In genomic region chr17:64739316-64740058, GRCh38 we compare ENCODE assay signal across 13 cellular contexts.
DNase-seq lines count a peak whose midpoint lies in the region; ATAC-seq and TF ChIP-seq lines count a peak whose summit lies in the region.
"Had no signal": no experiment of that assay in that cellular context is flagged by ENCODE, and none has a peak within 500 bp of the region (broad histone marks: within the 10 kb centered on the region; RNA-seq: fewer than 3 reads in every experiment).

No MANE protein-coding gene starts in this region.

- H3K36me3 Mint-ChIP-seq in WTC11: no peaks in the 10 kb centered on the region
- H3K36me3 Mint-ChIP-seq: activated naive CD4-positive, alpha-beta T cell treated with anti-CD3 and anti-CD28 coated beads, Interleukin-2, amount 50 U/mL, for 72 hours; stimulated activated memory B cell treated with anti-CD40 and anti-IgM and Interleukin-4, amounts not matched to agents 10 μg/mL and 1 μg/mL and 100 μg/mL, for 72 hours had no signal

- CTCF ChIA-PET in WTC11 (lab: Charles Lee): interaction anchor here (1.2 to 3.2 kb wide), 5 partner anchors 35 to 319 kb away, joined by 3 to 20 read pairs (median 6); no protein-coding TSS in a partner anchor

- ATAC-seq in WTC11 (peak; percentile 59), GM21529 (IDR thresholded peaks at IDR 0.05; ENCODE audit: unreplicated experiment) (no peak)
- ATAC-seq: gastrocnemius medialis; stimulated activated memory B cell treated with anti-CD40 and anti-IgM and Interleukin-4, amounts not matched to agents 10 μg/mL and 1 μg/mL and 100 μg/mL, for 72 hours had no signal

- no peak overlapping the region for H3K4me3 Mint-ChIP-seq in WTC11
- H3K4me3 Mint-ChIP-seq: stimulated activated memory B cell treated with anti-CD40 and anti-IgM and Interleukin-4, amounts not matched to agents 10 μg/mL and 1 μg/mL and 100 μg/mL, for 72 hours had no signal

- peak overlapping the region in 12 of 21 experiments; percentile 15 to 84 (median 56) for H3K27ac ChIP-seq in skin epidermis
- H3K27ac ChIP-seq: VCaP had no signal

- TF ChIP-seq CTCF in WTC11 (IDR thresholded peaks at IDR 0.05): no peak
- no peak for TF ChIP-seq CTCF in fibroblast of the aortic adventitia (IDR thresholded peaks at IDR 0.05; ENCODE audit: insufficient read depth, low read length)
- no peak for TF ChIP-seq CTCF in GM13976 (IDR thresholded peaks at IDR 0.05; ENCODE audit: borderline replicate concordance, control extremely low read depth, extremely low read depth, insufficient read depth, missing control alignments)

- POLR2A ChIA-PET in WTC11 (lab: Charles Lee): no interaction called here

- in situ Hi-C loops in GM13976 (cut with MboI; ENCODE audit: low sequenced_read_pairs, unreplicated experiment): no loop called here

- H3K9me3 Mint-ChIP-seq in WTC11: no peaks in the 10 kb centered on the region
- H3K9me3 Mint-ChIP-seq: activated naive CD4-positive, alpha-beta T cell treated with anti-CD3 and anti-CD28 coated beads, Interleukin-2, amount 50 U/mL, for 72 hours; stimulated activated memory B cell treated with anti-CD40 and anti-IgM and Interleukin-4, amounts not matched to agents 10 μg/mL and 1 μg/mL and 100 μg/mL, for 72 hours had no signal

- H3K27ac Mint-ChIP-seq in WTC11: peak overlapping the region; percentile 65; the same call in 1 of the 2 replicates
- H3K27ac Mint-ChIP-seq: activated naive CD4-positive, alpha-beta T cell treated with anti-CD3 and anti-CD28 coated beads, Interleukin-2, amount 50 U/mL, for 72 hours; stimulated activated memory B cell treated with anti-CD40 and anti-IgM and Interleukin-4, amounts not matched to agents 10 μg/mL and 1 μg/mL and 100 μg/mL, for 72 hours had no signal

- H3K4me1 Mint-ChIP-seq in WTC11: peaks cover 9% of the 10 kb centered on the region

- H3K4me3 ChIP-seq in fibroblast of the aortic adventitia (ENCODE audit: low read depth, low read length): no peak overlapping the region
- H3K4me3 ChIP-seq in skin epidermis: no peak overlapping the region
- H3K4me3 ChIP-seq: gastrocnemius medialis had no signal

- DNase-seq in HCEC 1CT (peak; percentile 54), WTC11 (ENCODE audit: low spot score) (no peak), fibroblast of the aortic adventitia (ENCODE audit: low read depth) (peak; percentile 72), GM13976 (ENCODE audit: low spot score) (no peak), UCSD-AML1 (lab: John Stamatoyannopoulos, UW; ENCODE audit: unreplicated experiment) (no peak)
- DNase-seq: DMS53, GOT3 had no signal

- H3K27me3 Mint-ChIP-seq in WTC11 (ENCODE audit: low read depth): no peaks in the 10 kb centered on the region
- H3K27me3 Mint-ChIP-seq: stimulated activated memory B cell treated with anti-CD40 and anti-IgM and Interleukin-4, amounts not matched to agents 10 μg/mL and 1 μg/mL and 100 μg/mL, for 72 hours had no signal

TF ChIP-seq in WTC11, 78 proteins besides CTCF, POLR2A, EP300 and RAD21:
- no peak for TF ChIP-seq IRF1 (CRISPR knock-in tag; IDR thresholded peaks at IDR 0.05)
TF ChIP-seq in WTC11: peak in this region for 0.

Comparison
In these comparisons a context has a peak if more than half of its experiments do, and no peak if none do; other contexts are left out.
1. DNase-seq: peak in HCEC 1CT (single experiment) and fibroblast of the aortic adventitia (single experiment); none in WTC11 (single experiment), GM13976 (single experiment) and UCSD-AML1 (single experiment).